13 cellular contexts compared by ENCODE assay signal in the genomic region with DNA sequence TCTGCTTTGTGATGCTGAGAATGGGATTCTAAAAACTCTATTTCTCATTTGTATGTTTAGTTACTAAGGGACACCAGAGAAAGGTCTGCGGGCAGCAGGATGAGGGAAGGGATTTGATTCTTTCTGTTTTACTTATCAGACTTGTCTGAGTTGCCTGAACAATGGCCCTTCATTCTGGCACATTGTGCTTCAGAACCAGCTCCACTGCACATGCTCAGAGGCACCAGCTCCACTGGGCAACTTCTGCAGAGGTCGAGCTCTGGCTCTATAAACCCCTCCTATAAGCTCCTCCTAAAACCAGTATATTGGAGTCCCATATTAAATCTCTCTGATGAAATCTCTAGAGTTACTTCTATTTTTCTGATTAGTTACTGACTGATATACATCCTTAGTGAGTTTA.
DNase-seq lines count a peak whose midpoint lies in the region; ATAC-seq and TF ChIP-seq lines count a peak whose summit lies in the region.
"Had no signal": no experiment of that assay in that cellular context is flagged by ENCODE, and none has a peak within 500 bp of the region (broad histone marks: within the 10 kb centered on the region; RNA-seq: fewer than 3 reads in every experiment).

No MANE protein-coding gene starts in this region.

- POLR2A ChIA-PET in GM10248 (lab: Yijun Ruan, JAX) = no interaction called here

- no peak for TF ChIP-seq POLR2A in spleen (IDR thresholded peaks at IDR 0.05)

- H3K4me1 ChIP-seq in spleen = no peaks in the 10 kb centered on the region
- H3K4me1 ChIP-seq: A549, Caco-2 had no signal

- 55 to 74% (median 69%) methylated on average over 2 of the region's 2 CpGs for WGBS in spleen, 5 donors

- CTCF ChIA-PET in GM10248 (lab: Yijun Ruan, JAX) = interaction anchor here (1.0 kb wide), 1 partner anchor 10 kb away, joined by 3 read pairs; no protein-coding TSS in a partner anchor

- intact Hi-C loops in spleen (cut with DNase I; ENCODE audit: low total_unique reads) = no loop called here

- TF ChIP-seq CTCF in GM10248 (IDR thresholded peaks at IDR 0.05; ENCODE audit: control extremely low read depth, extremely low read depth, low read depth, missing control alignments) = no peak
- no peak for TF ChIP-seq CTCF in spleen (IDR thresholded peaks at IDR 0.05 in 8 of 11, conservative IDR thresholded peaks at IDR 0.05 in 3 of 11)

- H3K36me3 ChIP-seq in spleen = no peaks in the 10 kb centered on the region

- peak; percentile 47 for DNase-seq in globus pallidus (ENCODE audit: low spot score)
- DNase-seq in medulla oblongata (ENCODE audit: extremely low spot score) = peak; percentile 62
- peak; percentile 53 for DNase-seq in pons (ENCODE audit: low spot score)
- DNase-seq in HK-2 (ENCODE audit: unreplicated experiment) = no peak
- no peak for DNase-seq in GM10248 (ENCODE audit: extremely low spot score)
- no peak for DNase-seq in spleen
- DNase-seq: Caco-2; CD8-positive, alpha-beta memory T cell; GM23248; H7 had no signal

- H3K4me3 ChIP-seq in spleen = no peak overlapping the region
- H3K4me3 ChIP-seq: A549, GM23248, K562 had no signal

- H3K27ac ChIP-seq in spleen = no peak overlapping the region
- H3K27ac ChIP-seq: A549, GM23248 had no signal

- H3K9me3 ChIP-seq in spleen = peaks cover 0 to under 1% (median 0%) of the 10 kb centered on the region in 8 donors
- H3K9me3 ChIP-seq: A549, Caco-2 had no signal

- no peaks in the 10 kb centered on the region for H3K27me3 ChIP-seq in spleen (replicated peaks in 1 of 7)

- no peak for ATAC-seq in HG03457 (IDR thresholded peaks at IDR 0.05; ENCODE audit: unreplicated experiment)
- ATAC-seq: A549, K562 had no signal

Comparison
In these comparisons a context has a peak if more than half of its experiments do, and no peak if none do; other contexts are left out.
1. DNase-seq: peak in globus pallidus (single experiment), medulla oblongata (single experiment) and pons (single experiment); none in HK-2 (single experiment), GM10248 (single experiment) and spleen (single experiment).